Comparison of ENCODE assay signal across 10 cellular contexts in the genomic region with DNA sequence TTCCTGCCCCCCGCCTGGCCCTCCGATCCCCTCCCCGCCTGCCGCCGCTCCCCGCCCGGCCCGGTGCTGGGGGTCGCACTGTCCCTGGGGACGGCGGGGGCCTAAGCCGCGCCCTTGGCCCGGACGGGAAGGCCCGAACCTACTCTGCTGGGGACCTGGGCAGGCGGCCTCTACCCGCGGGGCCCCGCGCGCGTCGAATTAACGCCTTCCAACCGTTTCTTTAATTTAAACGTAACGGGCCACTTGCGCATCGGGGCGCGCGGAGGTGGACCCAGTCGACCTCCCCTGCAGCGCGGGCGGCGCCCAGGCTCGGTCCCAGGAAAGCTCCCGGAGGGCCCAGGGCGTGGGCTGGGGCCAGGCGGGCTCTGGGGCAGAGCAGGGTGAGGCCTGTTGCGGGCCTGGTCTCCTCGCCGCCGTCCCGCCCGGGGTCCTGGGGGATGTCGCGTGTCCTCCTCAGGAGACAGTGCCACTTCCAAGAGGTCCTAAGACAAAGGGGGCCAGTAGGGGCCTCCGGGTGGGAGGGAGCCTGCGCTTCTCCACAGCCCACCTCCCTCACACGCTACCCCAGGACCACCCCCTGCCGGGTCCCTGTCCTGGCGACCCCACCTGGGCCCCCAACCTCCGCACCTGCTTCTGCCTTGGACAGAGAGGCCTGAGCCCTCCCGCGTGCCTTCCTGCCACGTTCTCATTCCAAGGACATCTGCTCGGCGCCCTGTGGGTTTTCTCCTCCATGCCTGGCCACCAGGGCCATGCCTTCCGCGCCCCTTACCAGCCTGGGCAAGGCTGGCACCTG. TPM values are rescaled to one million over a fixed set of nuclear protein-coding genes. Genes with fewer than 3 reads are reported as not detected.
DNase-seq lines count a peak whose midpoint lies in the region; ATAC-seq and TF ChIP-seq lines count a peak whose summit lies in the region.
"Had no signal": no experiment of that assay in that cellular context is flagged by ENCODE, and none has a peak within 500 bp of the region (broad histone marks: within the 10 kb centered on the region; RNA-seq: fewer than 3 reads in every experiment).

No MANE protein-coding gene starts in this region.

- H4K20me1 ChIP-seq in SK-N-SH (ENCODE audit: insufficient read depth) = no peaks in the 10 kb centered on the region

- no peak for TF ChIP-seq POLR2A in stomach (IDR thresholded peaks at IDR 0.05)

- H2AFZ ChIP-seq in SK-N-SH (ENCODE audit: low read depth) = no peak overlapping the region

- H3K27me3 ChIP-seq in SK-N-SH (ENCODE audit: insufficient read depth) (no peaks in the 10 kb centered on the region; the same call in 1 of the 2 replicates), iPS-15b (ENCODE audit: control insufficient read depth, insufficient read depth, low read length) (peaks cover 66% of the 10 kb centered on the region), stomach (peaks cover 0 to 58% (median 28%) of the 10 kb centered on the region in 3 donors)

- peak overlapping the region; percentile 65 for H3K4me2 ChIP-seq in SK-N-SH

- H3K27ac ChIP-seq in SK-N-SH (ENCODE audit: low read depth in 2 of 2, low read length in 1 of 2) (no peak overlapping the region; a peak in 1 of 4 replicates), VCaP (peak overlapping the region; percentile 90), stomach (peak overlapping the region in 4 of 5 donors; percentile 52 to 80 (median 78))
- H3K27ac ChIP-seq: C4-2B had no signal

- peak overlapping the region in 1 of 2 experiments; percentile 34; a peak in 1 of 4 replicates for H3K4me3 ChIP-seq in SK-N-SH (ENCODE audit: low read depth in 2 of 2, low read length in 1 of 2)
- H3K4me3 ChIP-seq in iPS-15b (ENCODE audit: low read depth, low read length) = peak overlapping the region; percentile 32
- peak overlapping the region; percentile 46 to 64 (median 50) for H3K4me3 ChIP-seq in stomach

- no peaks in the 10 kb centered on the region for H3K9me2 ChIP-seq in SK-N-SH

- H3F3A ChIP-seq in SK-N-SH (replicated peaks; ENCODE audit: insufficient read depth) = no peaks in the 10 kb centered on the region

- no peak for TF ChIP-seq RAD21 in SK-N-SH (IDR thresholded peaks at IDR 0.05; ENCODE audit: low read length)

- WGBS in SK-N-SH (ENCODE audit: low lambda C conversion rate) = 59% methylated on average over 54 of the region's 63 CpGs
- 19 to 55% (median 33%) methylated on average over 17 to 63 of the region's 63 CpGs for WGBS in stomach, 5 donors

- no peak for TF ChIP-seq CTCF in SK-N-SH (IDR thresholded peaks at IDR 0.05)
- no peak for TF ChIP-seq CTCF in VCaP (conservative IDR thresholded peaks at IDR 0.05)
- TF ChIP-seq CTCF in stomach (IDR thresholded peaks at IDR 0.05) = no peak

- H3K4me1 ChIP-seq in SK-N-SH (ENCODE audit: control insufficient read depth in 1 of 2, insufficient read depth in 2 of 2, low read depth in 1 of 2, low read length in 1 of 2) (peaks cover 0 to 31% of the 10 kb centered on the region in 2 experiments; a peak in 2 of 4 replicates), iPS-15b (ENCODE audit: control insufficient read depth, insufficient read depth, low read length) (peaks cover 5% of the 10 kb centered on the region), stomach (peaks cover 24 to 57% (median 45%) of the 10 kb centered on the region in 4 donors)

- H3K9ac ChIP-seq in SK-N-SH (no peak overlapping the region), iPS-15b (ENCODE audit: low read depth, low read length) (no peak overlapping the region)

- H3K36me3 ChIP-seq in SK-N-SH (replicated peaks in 1 of 2; ENCODE audit: control insufficient read depth in 1 of 2, insufficient read depth in 2 of 2, low read length in 1 of 2) (no peaks in the 10 kb centered on the region), iPS-15b (ENCODE audit: control insufficient read depth, insufficient read depth, low read length) (no peaks in the 10 kb centered on the region), stomach (no peaks in the 10 kb centered on the region)

- CTCF ChIA-PET in SK-N-SH (lab: Yijun Ruan, JAX) = interaction anchor here (0.5 kb wide), 1 partner anchor 175 kb away, joined by 3 read pairs; no protein-coding TSS in a partner anchor

- POLR2A ChIA-PET in SK-N-SH (lab: Yijun Ruan, JAX) = interaction anchor here (0.7 to 1.0 kb wide), 3 partner anchors 13 to 241 kb away, joined by 3 to 5 read pairs (median 3); a partner anchor contains a TSS

- ATAC-seq in SK-N-SH treated with all-trans-retinoic acid at 6 μM for 48 hours = no peak
- no peak for ATAC-seq in GM21447 (IDR thresholded peaks at IDR 0.05; ENCODE audit: unreplicated experiment)

- no peaks in the 10 kb centered on the region for H3K79me2 ChIP-seq in SK-N-SH (ENCODE audit: insufficient read depth)

- DNase-seq in SK-N-SH (no peak), stomach (no peak), NCI-H2081 treated with DMSO at 0.1 percent for 48 hours (lab: John Stamatoyannopoulos, UW) (no peak), GF-D8 (lab: John Stamatoyannopoulos, UW) (no peak)

- TF ChIP-seq EP300 in SK-N-SH (IDR thresholded peaks at IDR 0.05; ENCODE audit: borderline replicate concordance in 1 of 2, low read depth in 1 of 2, low read length in 1 of 2) (no peak), stomach (IDR thresholded peaks at IDR 0.05) (no peak)

- H3K9me3 ChIP-seq in SK-N-SH (no peaks in the 10 kb centered on the region), iPS-15b (ENCODE audit: control insufficient read depth, insufficient read depth, low read length) (no peaks in the 10 kb centered on the region), stomach (peaks cover 0 to 7% (median 2%) of the 10 kb centered on the region in 4 donors)

- intact Hi-C loops in stomach (cut with DNase I; ENCODE audit: low total_unique reads) = no loop called here

TF ChIP-seq in SK-N-SH, 30 proteins besides CTCF, POLR2A, EP300 and RAD21 (continues in another document):
- TF ChIP-seq CHD2 (IDR thresholded peaks at IDR 0.05; ENCODE audit: low read length, partially characterized antibody) (no peak), MXI1 (IDR thresholded peaks at IDR 0.05; ENCODE audit: low read depth, low read length) (no peak), SMC3 (IDR thresholded peaks at IDR 0.05; ENCODE audit: low read depth, low read length) (no peak), FOSL2 (IDR thresholded peaks at IDR 0.05; ENCODE audit: borderline replicate concordance, low read depth) (no peak)
- TF ChIP-seq, protein P1, sequence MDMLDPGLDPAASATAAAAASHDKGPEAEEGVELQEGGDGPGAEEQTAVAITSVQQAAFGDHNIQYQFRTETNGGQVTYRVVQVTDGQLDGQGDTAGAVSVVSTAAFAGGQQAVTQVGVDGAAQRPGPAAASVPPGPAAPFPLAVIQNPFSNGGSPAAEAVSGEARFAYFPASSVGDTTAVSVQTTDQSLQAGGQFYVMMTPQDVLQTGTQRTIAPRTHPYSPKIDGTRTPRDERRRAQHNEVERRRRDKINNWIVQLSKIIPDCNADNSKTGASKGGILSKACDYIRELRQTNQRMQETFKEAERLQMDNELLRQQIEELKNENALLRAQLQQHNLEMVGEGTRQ (IDR thresholded peaks at IDR 0.05; ENCODE audit: borderline replicate concordance, low read depth, low read length) = no peak
- TF ChIP-seq, protein P2, sequence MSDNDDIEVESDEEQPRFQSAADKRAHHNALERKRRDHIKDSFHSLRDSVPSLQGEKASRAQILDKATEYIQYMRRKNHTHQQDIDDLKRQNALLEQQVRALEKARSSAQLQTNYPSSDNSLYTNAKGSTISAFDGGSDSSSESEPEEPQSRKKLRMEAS (IDR thresholded peaks at IDR 0.05; ENCODE audit: low read depth) = no peak
- TF ChIP-seq, protein P3, sequence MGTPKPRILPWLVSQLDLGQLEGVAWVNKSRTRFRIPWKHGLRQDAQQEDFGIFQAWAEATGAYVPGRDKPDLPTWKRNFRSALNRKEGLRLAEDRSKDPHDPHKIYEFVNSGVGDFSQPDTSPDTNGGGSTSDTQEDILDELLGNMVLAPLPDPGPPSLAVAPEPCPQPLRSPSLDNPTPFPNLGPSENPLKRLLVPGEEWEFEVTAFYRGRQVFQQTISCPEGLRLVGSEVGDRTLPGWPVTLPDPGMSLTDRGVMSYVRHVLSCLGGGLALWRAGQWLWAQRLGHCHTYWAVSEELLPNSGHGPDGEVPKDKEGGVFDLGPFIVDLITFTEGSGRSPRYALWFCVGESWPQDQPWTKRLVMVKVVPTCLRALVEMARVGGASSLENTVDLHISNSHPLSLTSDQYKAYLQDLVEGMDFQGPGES (IDR thresholded peaks at IDR 0.05; ENCODE audit: low read depth, low read length) = no peak

TF ChIP-seq in SK-N-SH treated with all-trans-retinoic acid at 6 μM for 48 hours, 23 proteins besides CTCF, POLR2A, EP300 and RAD21 (continues in another document):
- TF ChIP-seq ZC3H10 (CRISPR knock-in tag; IDR thresholded peaks at IDR 0.05) (no peak), SNAI2 (CRISPR knock-in tag; IDR thresholded peaks at IDR 0.05) (no peak), ESRRG (CRISPR knock-in tag; IDR thresholded peaks at IDR 0.05) (no peak), OSR1 (CRISPR knock-in tag; IDR thresholded peaks at IDR 0.05) (no peak), TCF4 (CRISPR knock-in tag; IDR thresholded peaks at IDR 0.05; ENCODE audit: borderline replicate concordance) (no peak), CSDC2 (CRISPR knock-in tag; IDR thresholded peaks at IDR 0.05) (no peak), ZNF565 (CRISPR knock-in tag; conservative IDR thresholded peaks at IDR 0.05; ENCODE audit: low read depth) (no peak), RARB (CRISPR knock-in tag; IDR thresholded peaks at IDR 0.05) (no peak)

RNA-seq across cellular contexts. Expression of a gene that starts 0.7 kb away (rescaled TPM):
- polyA plus RNA-seq in SK-N-SH (2012; rRNA removed) = 3.9 and 4.0 TPM in 2 replicates
- polyA plus RNA-seq in SK-N-SH (2012; cell fraction: cytosol; rRNA removed) = 3.0 and 4.1 TPM in 2 replicates
- polyA plus RNA-seq in SK-N-SH (2012; cell fraction: nucleus; rRNA removed) = 4.5 and 5.5 TPM in 2 replicates
- 100 to 1,000 TPM in 1 of 5 donors, 10 to 100 TPM in 4; 35.8 to 136 (median 66.3) TPM for total RNA-seq in stomach
- 10 to 100 TPM in 1 of 3 donors, 1 to 10 TPM in 2; 4.9 to 10.8 (median 9.0) TPM for polyA plus RNA-seq in stomach
- polyA plus RNA-seq: keratinocyte had no signal

Comparison
In these comparisons a context has a peak if more than half of its experiments do, and no peak if none do; other contexts are left out.
1. H3K27ac ChIP-seq: peak in VCaP (single experiment) and stomach (4 of 5); none in SK-N-SH (0 of 2).